ENCODE assay signal across 25 cellular contexts in the genomic region with DNA sequence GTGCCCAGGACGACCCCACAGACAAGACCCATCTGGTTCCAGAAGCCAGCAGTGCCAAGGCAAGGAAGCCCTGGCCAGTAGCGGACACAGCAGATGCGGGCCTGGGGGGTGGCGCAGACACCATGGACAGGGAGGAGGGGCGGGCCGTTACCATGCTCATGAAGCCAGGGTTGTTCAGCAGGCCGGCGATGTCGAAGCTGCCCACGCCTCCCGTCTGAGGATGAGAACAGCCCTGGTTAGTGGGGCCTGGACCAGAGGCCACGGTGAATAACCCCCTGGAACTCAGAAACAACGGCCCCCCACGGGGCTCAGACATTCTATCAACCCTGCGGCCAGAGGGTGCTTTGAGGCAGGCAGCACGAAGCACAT. TPM values are rescaled to one million over a fixed set of nuclear protein-coding genes. Genes with fewer than 3 reads are reported as not detected.
DNase-seq lines count a peak whose midpoint lies in the region; ATAC-seq, FAIRE-seq and TF ChIP-seq lines count a peak whose summit lies in the region.
"Had no signal": no experiment of that assay in that cellular context is flagged by ENCODE, and none has a peak within 500 bp of the region (broad histone marks: within the 10 kb centered on the region; RNA-seq: fewer than 3 reads in every experiment).

No MANE protein-coding gene starts in this region.

- H3K36me3 ChIP-seq in HepG2 (replicated peaks in 1 of 2; ENCODE audit: control insufficient read depth in 1 of 2, insufficient read depth in 2 of 2, low read length in 2 of 2): peaks cover 37 to 69% of the 10 kb centered on the region in 2 experiments; a peak in 4 of 5 replicates
- H3K36me3 ChIP-seq in right lobe of liver: peaks cover 0 to 31% (median 11%) of the 10 kb centered on the region in 4 donors
- peaks cover 58% of the 10 kb centered on the region for H3K36me3 ChIP-seq in osteoblast (ENCODE audit: insufficient read depth, low read length)

- H4K20me1 ChIP-seq in HepG2 (ENCODE audit: insufficient read depth, low read length): no peaks in the 10 kb centered on the region
- peaks cover 2% of the 10 kb centered on the region for H4K20me1 ChIP-seq in osteoblast (ENCODE audit: insufficient read depth, low read length)

- TF ChIP-seq RAD21 in HepG2 (CRISPR knock-in tag; IDR thresholded peaks at IDR 0.05): no peak

- H3K9ac ChIP-seq in HepG2 (ENCODE audit: insufficient read depth, low read depth, low read length): no peak overlapping the region
- H3K9ac ChIP-seq: BLaER1 treated with 17β-estradiol and CSF1 and Interleukin-3, amounts not matched to agents 10 nM and 100 nM had no signal

- H3K9me3 ChIP-seq in HepG2 (ENCODE audit: low read length): no peaks in the 10 kb centered on the region
- no peaks in the 10 kb centered on the region for H3K9me3 ChIP-seq in right lobe of liver
- H3K9me3 ChIP-seq in osteoblast (ENCODE audit: low read depth, low read length): no peaks in the 10 kb centered on the region
- H3K9me3 ChIP-seq: A549; BE2C; BLaER1 treated with 17β-estradiol and CSF1 and Interleukin-3, amounts not matched to agents 10 nM and 100 nM had no signal

- CTCF ChIA-PET in HepG2 (lab: Yijun Ruan, JAX; ENCODE audit: low intra/inter-chr PET ratio, low total read pairs): no interaction called here

- H3K79me2 ChIP-seq in HepG2 (ENCODE audit: insufficient read depth, low read length) (no peaks in the 10 kb centered on the region), osteoblast (ENCODE audit: insufficient read depth, low read length) (no peaks in the 10 kb centered on the region)

- TF ChIP-seq POLR2A in HepG2 (IDR thresholded peaks at IDR 0.05; ENCODE audit: insufficient read depth in 1 of 2, low read depth in 2 of 2, low read length in 2 of 2): no peak
- no peak for TF ChIP-seq POLR2A in right lobe of liver (IDR thresholded peaks at IDR 0.05)

- WGBS in HepG2 (ENCODE audit: low lambda C conversion rate): 87% methylated on average over 3 of the region's 16 CpGs
- no CpG with 5 or more reads among the region's 16 CpGs for WGBS in right lobe of liver (ENCODE audit: insufficient coverage, low coverage, low lambda C conversion rate, missing lambda C conversion rate)

- TF ChIP-seq EP300 in HepG2 (IDR thresholded peaks at IDR 0.05; ENCODE audit: low read depth in 2 of 2, low read length in 2 of 2) (no peak), HepG2 (CRISPR knock-in tag; IDR thresholded peaks at IDR 0.05; ENCODE audit: borderline replicate concordance) (no peak)

- H2AFZ ChIP-seq in HepG2 (ENCODE audit: low read length) (no peak overlapping the region), osteoblast (ENCODE audit: low read length) (no peak overlapping the region)

- no TSS peak for BruUV-seq in HepG2 (replicated peaks; lab: Mats Ljungman, UMichigan)

- in situ Hi-C loops in HepG2 (cut with HindIII; ENCODE audit: extremely low pct_ligation_motif_present, low pct_unique_long_range_greater_than_20kb): no loop called here

- H3K27ac ChIP-seq in HepG2 (ENCODE audit: extremely low read length, insufficient read depth, low read length): no peak overlapping the region
- H3K27ac ChIP-seq in right lobe of liver: no peak overlapping the region
- H3K27ac ChIP-seq in angular gyrus (ENCODE audit: low read depth, low read length): peak overlapping the region; percentile 26
- no peak overlapping the region for H3K27ac ChIP-seq in osteoblast (ENCODE audit: low read depth, low read length)
- H3K27ac ChIP-seq: A549; BLaER1 treated with 17β-estradiol and CSF1 and Interleukin-3, amounts not matched to agents 10 nM and 100 nM had no signal

- DNase-seq in HepG2 (ENCODE audit: low spot score) (no peak), right lobe of liver (no peak), osteoblast (ENCODE audit: insufficient read length, low spot score, missing footprints) (peak; percentile 72)
- no peak for DNase-seq in activated naive CD4-positive, alpha-beta T cell treated with anti-CD3 and anti-CD28 coated beads, Interleukin-2, amount 50 U/mL, for 16 hours
- DNase-seq: 8988T; ACHN; AML-193; BE2C; CD4-positive, alpha-beta T cell; CD8-positive, alpha-beta memory T cell; DMS 273 treated with DMSO at 0.1 percent for 48 hours; DMS79; EL; GDM1; GOT3; HCEC 1CT had no signal

- H3K4me3 ChIP-seq in HepG2 (replicated peaks in 1 of 3; ENCODE audit: insufficient read depth in 1 of 3, low read depth in 2 of 3, low read length in 3 of 3): no peak overlapping the region
- no peak overlapping the region for H3K4me3 ChIP-seq in right lobe of liver
- H3K4me3 ChIP-seq in osteoblast (ENCODE audit: insufficient read depth, low read length): no peak overlapping the region
- H3K4me3 ChIP-seq: A549; BLaER1 treated with 17β-estradiol and CSF1 and Interleukin-3, amounts not matched to agents 10 nM and 100 nM had no signal

- H3K4me2 ChIP-seq in HepG2 (ENCODE audit: low read depth, low read length) (no peak overlapping the region), osteoblast (ENCODE audit: insufficient read depth, low read length) (no peak overlapping the region)
- H3K4me2 ChIP-seq: A549; BLaER1 treated with 17β-estradiol and CSF1 and Interleukin-3, amounts not matched to agents 10 nM and 100 nM had no signal

- TF ChIP-seq CTCF in HepG2 (CRISPR knock-in tag; IDR thresholded peaks at IDR 0.05) (no peak), right lobe of liver (IDR thresholded peaks at IDR 0.05) (no peak), osteoblast (IDR thresholded peaks at IDR 0.05; ENCODE audit: extremely low read depth, low read depth, low read length) (no peak)

- intact Hi-C loops in HepG2 (cut with micrococcal nuclease; ENCODE audit: unreplicated experiment) (no loop called here), right lobe of liver (cut with DNase I) (no loop called here)

- H3K27me3 ChIP-seq in HepG2 (ENCODE audit: control insufficient read depth in 1 of 2, insufficient read depth in 2 of 2, low read length in 2 of 2) (no peaks in the 10 kb centered on the region), right lobe of liver (no peaks in the 10 kb centered on the region), osteoblast (ENCODE audit: insufficient read depth, low read length) (no peaks in the 10 kb centered on the region)
- H3K27me3 ChIP-seq: BE2C; BLaER1 treated with 17β-estradiol and CSF1 and Interleukin-3, amounts not matched to agents 10 nM and 100 nM had no signal

- POLR2A ChIA-PET in HepG2 (lab: Yijun Ruan, JAX): no interaction called here

- ATAC-seq in HepG2: no peak
- ATAC-seq in right lobe of liver: no peak
- no peak for ATAC-seq in HG02571 (IDR thresholded peaks at IDR 0.05; ENCODE audit: unreplicated experiment)
- ATAC-seq: A549 had no signal

- no peaks in the 10 kb centered on the region for H3K4me1 ChIP-seq in HepG2 (ENCODE audit: insufficient read depth, low read length)
- H3K4me1 ChIP-seq in right lobe of liver: no peaks in the 10 kb centered on the region
- H3K4me1 ChIP-seq in osteoblast (ENCODE audit: insufficient read depth, low read length): no peaks in the 10 kb centered on the region
- H3K4me1 ChIP-seq: A549, BE2C had no signal

- no peak for FAIRE-seq in HepG2 (lab: Jason Lieb, UNC)
- FAIRE-seq: A549, D721Med, GM12891, GM18507, H54 had no signal

RNA-seq across cellular contexts. Expression of gene SLC39A3, which starts 21.5 kb away (rescaled TPM):
- total RNA-seq in HepG2 (2016; rRNA removed; fragmentation: Illumina TruSeq; extraction: Trizol) (25.0 and 41.6 TPM in 2 replicates), right lobe of liver (10 to 100 TPM; 13.5 to 29.5 (median 19.6) TPM), osteoblast (33.0 and 33.7 TPM in 2 replicates)
- 28.6 and 43.2 TPM in 2 replicates for total RNA-seq in HepG2 (2016; cell fraction: cytosol; rRNA removed; fragmentation: Illumina TruSeq; extraction: Trizol; ENCODE audit: low read depth)
- 19.6 and 44.5 TPM in 2 replicates for total RNA-seq in HepG2 (2016; cell fraction: insoluble cytoplasmic fraction; rRNA removed; fragmentation: Illumina TruSeq; extraction: Trizol)
- 45.1 and 60.0 TPM in 2 replicates for total RNA-seq in HepG2 (2016; cell fraction: membrane; rRNA removed; fragmentation: Illumina TruSeq; extraction: Trizol)
- 30.3 and 32.7 TPM in 2 replicates for total RNA-seq in HepG2 (2016; cell fraction: nucleus; rRNA removed; fragmentation: Illumina TruSeq; extraction: Trizol)
- 33.6 and 34.2 TPM in 2 replicates for polyA plus RNA-seq in HepG2 (2011; rRNA removed)
- 39.9 and 48.2 TPM in 2 replicates for polyA plus RNA-seq in HepG2 (2011; cell fraction: cytosol; rRNA removed)
- 22.1 and 24.0 TPM in 2 replicates for polyA plus RNA-seq in HepG2 (2011; cell fraction: nucleus; rRNA removed)
- polyA plus RNA-seq in HepG2 (2012): 18.4 and 30.9 TPM in 2 replicates
- 41.4 and 52.9 TPM in 2 replicates for polyA plus RNA-seq in HepG2 (2016; cell fraction: cytosol; fragmentation: Illumina TruSeq; extraction: Trizol; ENCODE audit: low read depth)
- polyA plus RNA-seq in HepG2 (2016; cell fraction: insoluble cytoplasmic fraction; fragmentation: Illumina TruSeq; extraction: Trizol; ENCODE audit: low read depth): 27.9 and 37.1 TPM in 2 replicates
- polyA plus RNA-seq in HepG2 (2016; cell fraction: membrane; fragmentation: Illumina TruSeq; extraction: Trizol; ENCODE audit: low read depth): 50.5 and 57.8 TPM in 2 replicates
- polyA plus RNA-seq in HepG2 (2016; cell fraction: nucleus; fragmentation: Illumina TruSeq; extraction: Trizol; ENCODE audit: insufficient read depth, low read depth): 65.1 and 70.7 TPM in 2 replicates
- polyA minus RNA-seq in HepG2 (2011; rRNA and poly(A)+ RNA removed; ENCODE audit: low replicate concordance): 38.4 and 71.1 TPM in 2 replicates
- polyA minus RNA-seq in HepG2 (2011; cell fraction: cytosol; rRNA and poly(A)+ RNA removed): 13.8 and 15.1 TPM in 2 replicates
- polyA minus RNA-seq in HepG2 (2011; cell fraction: nucleus; rRNA and poly(A)+ RNA removed): 8.5 and 9.3 TPM in 2 replicates

RNA-seq across cellular contexts. Expression of gene SGTA, which starts 21.8 kb away (rescaled TPM):
- total RNA-seq in HepG2 (2016; rRNA removed; fragmentation: Illumina TruSeq; extraction: Trizol): 47.4 and 47.5 TPM in 2 replicates
- 15.4 and 15.7 TPM in 2 replicates for total RNA-seq in HepG2 (2016; cell fraction: cytosol; rRNA removed; fragmentation: Illumina TruSeq; extraction: Trizol; ENCODE audit: low read depth)
- total RNA-seq in HepG2 (2016; cell fraction: insoluble cytoplasmic fraction; rRNA removed; fragmentation: Illumina TruSeq; extraction: Trizol): 38.4 and 51.3 TPM in 2 replicates
- total RNA-seq in HepG2 (2016; cell fraction: membrane; rRNA removed; fragmentation: Illumina TruSeq; extraction: Trizol): 36.5 and 39.1 TPM in 2 replicates
- total RNA-seq in HepG2 (2016; cell fraction: nucleus; rRNA removed; fragmentation: Illumina TruSeq; extraction: Trizol): 22.7 and 29.7 TPM in 2 replicates
- 43.0 and 43.9 TPM in 2 replicates for polyA plus RNA-seq in HepG2 (2011; rRNA removed)
- polyA plus RNA-seq in HepG2 (2011; cell fraction: cytosol; rRNA removed): 36.5 and 53.7 TPM in 2 replicates
- polyA plus RNA-seq in HepG2 (2011; cell fraction: nucleus; rRNA removed): 91.7 and 100.0 TPM in 2 replicates
- 31.5 and 46.4 TPM in 2 replicates for polyA plus RNA-seq in HepG2 (2012)
- polyA plus RNA-seq in HepG2 (2016; cell fraction: cytosol; fragmentation: Illumina TruSeq; extraction: Trizol; ENCODE audit: low read depth): 19.4 and 21.9 TPM in 2 replicates
- 59.1 and 69.1 TPM in 2 replicates for polyA plus RNA-seq in HepG2 (2016; cell fraction: insoluble cytoplasmic fraction; fragmentation: Illumina TruSeq; extraction: Trizol; ENCODE audit: low read depth)
- 43.4 and 44.2 TPM in 2 replicates for polyA plus RNA-seq in HepG2 (2016; cell fraction: membrane; fragmentation: Illumina TruSeq; extraction: Trizol; ENCODE audit: low read depth)
- polyA plus RNA-seq in HepG2 (2016; cell fraction: nucleus; fragmentation: Illumina TruSeq; extraction: Trizol; ENCODE audit: insufficient read depth, low read depth): 75.8 and 78.8 TPM in 2 replicates
- polyA minus RNA-seq in HepG2 (2011; rRNA and poly(A)+ RNA removed; ENCODE audit: low replicate concordance): 33.4 and 37.8 TPM in 2 replicates
- 21.6 and 25.4 TPM in 2 replicates for polyA minus RNA-seq in HepG2 (2011; cell fraction: cytosol; rRNA and poly(A)+ RNA removed)
- 12.1 and 13.1 TPM in 2 replicates for polyA minus RNA-seq in HepG2 (2011; cell fraction: nucleus; rRNA and poly(A)+ RNA removed)
- total RNA-seq in right lobe of liver: 10 to 100 TPM; 21.5 to 41.7 (median 23.7) TPM
- total RNA-seq in osteoblast: 35.9 and 38.7 TPM in 2 replicates

RNA-seq across cellular contexts. Expression of gene THOP1, which starts 24.0 kb away (rescaled TPM):
- 98.1 and 116 TPM in 2 replicates for total RNA-seq in HepG2 (2016; rRNA removed; fragmentation: Illumina TruSeq; extraction: Trizol)
- total RNA-seq in HepG2 (2016; cell fraction: cytosol; rRNA removed; fragmentation: Illumina TruSeq; extraction: Trizol; ENCODE audit: low read depth): 12.3 and 13.1 TPM in 2 replicates
- total RNA-seq in HepG2 (2016; cell fraction: insoluble cytoplasmic fraction; rRNA removed; fragmentation: Illumina TruSeq; extraction: Trizol): 83.9 and 120 TPM in 2 replicates
- 35.7 and 37.5 TPM in 2 replicates for total RNA-seq in HepG2 (2016; cell fraction: membrane; rRNA removed; fragmentation: Illumina TruSeq; extraction: Trizol)
- total RNA-seq in HepG2 (2016; cell fraction: nucleus; rRNA removed; fragmentation: Illumina TruSeq; extraction: Trizol): 71.2 and 83.7 TPM in 2 replicates
- 74.4 and 81.4 TPM in 2 replicates for polyA plus RNA-seq in HepG2 (2011; rRNA removed)
- polyA plus RNA-seq in HepG2 (2011; cell fraction: cytosol; rRNA removed): 50.2 and 88.6 TPM in 2 replicates
- polyA plus RNA-seq in HepG2 (2011; cell fraction: nucleus; rRNA removed): 183 and 242 TPM in 2 replicates
- polyA plus RNA-seq in HepG2 (2012): 41.9 and 45.1 TPM in 2 replicates
- 9.6 TPM in 2 replicates for polyA plus RNA-seq in HepG2 (2016; cell fraction: cytosol; fragmentation: Illumina TruSeq; extraction: Trizol; ENCODE audit: low read depth)
- 69.9 and 92.7 TPM in 2 replicates for polyA plus RNA-seq in HepG2 (2016; cell fraction: insoluble cytoplasmic fraction; fragmentation: Illumina TruSeq; extraction: Trizol; ENCODE audit: low read depth)
- polyA plus RNA-seq in HepG2 (2016; cell fraction: membrane; fragmentation: Illumina TruSeq; extraction: Trizol; ENCODE audit: low read depth): 20.1 and 20.4 TPM in 2 replicates
- 159 and 175 TPM in 2 replicates for polyA plus RNA-seq in HepG2 (2016; cell fraction: nucleus; fragmentation: Illumina TruSeq; extraction: Trizol; ENCODE audit: insufficient read depth, low read depth)
- 118 and 211 TPM in 2 replicates for polyA minus RNA-seq in HepG2 (2011; rRNA and poly(A)+ RNA removed; ENCODE audit: low replicate concordance)
- polyA minus RNA-seq in HepG2 (2011; cell fraction: cytosol; rRNA and poly(A)+ RNA removed): 39.9 and 51.4 TPM in 2 replicates
- polyA minus RNA-seq in HepG2 (2011; cell fraction: nucleus; rRNA and poly(A)+ RNA removed): 26.3 and 32.6 TPM in 2 replicates
- 10 to 100 TPM; 25.5 to 61.8 (median 33.0) TPM for total RNA-seq in right lobe of liver
- 45.6 and 49.5 TPM in 2 replicates for total RNA-seq in osteoblast

RNA-seq across cellular contexts. Expression of gene DIRAS1, which starts 40.1 kb away (rescaled TPM):
- total RNA-seq in HepG2 (2016; rRNA removed; fragmentation: Illumina TruSeq; extraction: Trizol): 0.97 and 1.2 TPM in 2 replicates
- 0.61 and 0.62 TPM in 2 replicates for total RNA-seq in HepG2 (2016; cell fraction: cytosol; rRNA removed; fragmentation: Illumina TruSeq; extraction: Trizol; ENCODE audit: low read depth)
- total RNA-seq in HepG2 (2016; cell fraction: insoluble cytoplasmic fraction; rRNA removed; fragmentation: Illumina TruSeq; extraction: Trizol): 1.0 and 1.1 TPM in 2 replicates
- total RNA-seq in HepG2 (2016; cell fraction: membrane; rRNA removed; fragmentation: Illumina TruSeq; extraction: Trizol): 1.3 and 1.6 TPM in 2 replicates
- total RNA-seq in HepG2 (2016; cell fraction: nucleus; rRNA removed; fragmentation: Illumina TruSeq; extraction: Trizol): 0.56 and 0.94 TPM in 2 replicates
- 1.8 and 2.9 TPM in 2 replicates for polyA plus RNA-seq in HepG2 (2011; rRNA removed)
- 1.7 and 2.2 TPM in 2 replicates for polyA plus RNA-seq in HepG2 (2011; cell fraction: cytosol; rRNA removed)
- 2.6 and 3.2 TPM in 2 replicates for polyA plus RNA-seq in HepG2 (2011; cell fraction: nucleus; rRNA removed)
- 1.3 and 1.7 TPM in 2 replicates for polyA plus RNA-seq in HepG2 (2012)
- 0.97 and 1.5 TPM in 2 replicates for polyA plus RNA-seq in HepG2 (2016; cell fraction: cytosol; fragmentation: Illumina TruSeq; extraction: Trizol; ENCODE audit: low read depth)
- 1.7 and 2.5 TPM in 2 replicates for polyA plus RNA-seq in HepG2 (2016; cell fraction: insoluble cytoplasmic fraction; fragmentation: Illumina TruSeq; extraction: Trizol; ENCODE audit: low read depth)
- polyA plus RNA-seq in HepG2 (2016; cell fraction: membrane; fragmentation: Illumina TruSeq; extraction: Trizol; ENCODE audit: low read depth): 1.8 and 1.9 TPM in 2 replicates
- 1.9 and 2.0 TPM in 2 replicates for polyA plus RNA-seq in HepG2 (2016; cell fraction: nucleus; fragmentation: Illumina TruSeq; extraction: Trizol; ENCODE audit: insufficient read depth, low read depth)
- 0.35 and 2.3 TPM in 2 replicates for polyA minus RNA-seq in HepG2 (2011; rRNA and poly(A)+ RNA removed; ENCODE audit: low replicate concordance)
- polyA minus RNA-seq in HepG2 (2011; cell fraction: cytosol; rRNA and poly(A)+ RNA removed): 1.7 and 1.8 TPM in 2 replicates
- polyA minus RNA-seq in HepG2 (2011; cell fraction: nucleus; rRNA and poly(A)+ RNA removed): 0.64 and 0.75 TPM in 2 replicates
- total RNA-seq in right lobe of liver: 1 to 10 TPM in 1 of 6 experiments, under 1 TPM in 1, not detected in 4; 0.19 to 1.6 TPM
- 12.4 and 14.8 TPM in 2 replicates for total RNA-seq in osteoblast
- total RNA-seq: CD4-positive, alpha-beta T cell had no signal
- polyA plus RNA-seq: CD14-positive monocyte; CD8-positive, alpha-beta memory T cell had no signal

RNA-seq across cellular contexts. Expression of gene ZNF554, which starts 58.4 kb away (rescaled TPM):
- total RNA-seq in HepG2 (2016; rRNA removed; fragmentation: Illumina TruSeq; extraction: Trizol): 2.7 and 3.0 TPM in 2 replicates
- total RNA-seq in HepG2 (2016; cell fraction: cytosol; rRNA removed; fragmentation: Illumina TruSeq; extraction: Trizol; ENCODE audit: low read depth): 0.88 and 1.3 TPM in 2 replicates
- total RNA-seq in HepG2 (2016; cell fraction: insoluble cytoplasmic fraction; rRNA removed; fragmentation: Illumina TruSeq; extraction: Trizol): 2.8 and 2.9 TPM in 2 replicates
- total RNA-seq in HepG2 (2016; cell fraction: membrane; rRNA removed; fragmentation: Illumina TruSeq; extraction: Trizol): 2.2 and 2.7 TPM in 2 replicates
- total RNA-seq in HepG2 (2016; cell fraction: nucleus; rRNA removed; fragmentation: Illumina TruSeq; extraction: Trizol): 2.4 and 2.6 TPM in 2 replicates
- polyA plus RNA-seq in HepG2 (2011; rRNA removed): 2.2 and 2.4 TPM in 2 replicates
- 1.0 and 1.8 TPM in 2 replicates for polyA plus RNA-seq in HepG2 (2011; cell fraction: cytosol; rRNA removed)
- 2.7 and 4.3 TPM in 2 replicates for polyA plus RNA-seq in HepG2 (2011; cell fraction: nucleus; rRNA removed)
- 2.4 and 2.5 TPM in 2 replicates for polyA plus RNA-seq in HepG2 (2012)
- polyA plus RNA-seq in HepG2 (2016; cell fraction: cytosol; fragmentation: Illumina TruSeq; extraction: Trizol; ENCODE audit: low read depth): 0.44 and 0.53 TPM in 2 replicates
- 1.6 and 1.8 TPM in 2 replicates for polyA plus RNA-seq in HepG2 (2016; cell fraction: insoluble cytoplasmic fraction; fragmentation: Illumina TruSeq; extraction: Trizol; ENCODE audit: low read depth)
- 1.1 and 1.3 TPM in 2 replicates for polyA plus RNA-seq in HepG2 (2016; cell fraction: membrane; fragmentation: Illumina TruSeq; extraction: Trizol; ENCODE audit: low read depth)
- polyA plus RNA-seq in HepG2 (2016; cell fraction: nucleus; fragmentation: Illumina TruSeq; extraction: Trizol; ENCODE audit: insufficient read depth, low read depth): 4.4 and 5.6 TPM in 2 replicates
- 1.1 and 2.6 TPM in 2 replicates for polyA minus RNA-seq in HepG2 (2011; rRNA and poly(A)+ RNA removed; ENCODE audit: low replicate concordance)
- 1.5 and 1.6 TPM in 2 replicates for polyA minus RNA-seq in HepG2 (2011; cell fraction: cytosol; rRNA and poly(A)+ RNA removed)
- polyA minus RNA-seq in HepG2 (2011; cell fraction: nucleus; rRNA and poly(A)+ RNA removed): 1.8 and 2.6 TPM in 2 replicates
- total RNA-seq in right lobe of liver: 1 to 10 TPM; 1.4 to 2.5 (median 1.9) TPM
- total RNA-seq in osteoblast: 5.6 and 5.8 TPM in 2 replicates
